ENCODE assay signal across 9 cellular contexts in genomic region chr10:7817576-7817975, GRCh38. TPM values are rescaled to one million over a fixed set of nuclear protein-coding genes. Genes with fewer than 3 reads are reported as not detected.
DNase-seq lines count a peak whose midpoint lies in the region; FAIRE-seq and TF ChIP-seq lines count a peak whose summit lies in the region.
"Had no signal": no experiment of that assay in that cellular context is flagged by ENCODE, and none has a peak within 500 bp of the region (broad histone marks: within the 10 kb centered on the region; RNA-seq: fewer than 3 reads in every experiment).

No MANE protein-coding gene starts in this region.

- no peaks in the 10 kb centered on the region; the same call in 1 of the 2 replicates for H3K36me3 ChIP-seq in HUES6 (ENCODE audit: control insufficient read depth, insufficient read depth, low read length)
- peaks cover 1% of the 10 kb centered on the region for H3K36me3 ChIP-seq in bronchial epithelial cell (ENCODE audit: control insufficient read depth, insufficient read depth, low read length)
- H3K36me3 ChIP-seq in muscle layer of colon (ENCODE audit: insufficient read depth, low read length), result no peaks in the 10 kb centered on the region

- no peak for FAIRE-seq in bronchial epithelial cell (lab: Jason Lieb, UNC)
- FAIRE-seq: islet of Langerhans had no signal

- POLR2A ChIA-PET in AG04449 (lab: Yijun Ruan, JAX), result interaction anchor here (0.6 to 2.5 kb wide), 4 partner anchors 8 to 50 kb away, joined by 3 to 15 read pairs (median 6); partner anchors contain the start of genes ATP5F1C and KIN

- peak overlapping the region; percentile 93 for H3K9ac ChIP-seq in HUES6 (ENCODE audit: low read length)
- no peak overlapping the region for H3K9ac ChIP-seq in muscle layer of colon (ENCODE audit: low read length)

- H3K4me1 ChIP-seq in HUES6 (ENCODE audit: control insufficient read depth, insufficient read depth, low read length) (peaks cover 8% of the 10 kb centered on the region), muscle layer of colon (ENCODE audit: insufficient read depth, low read length) (peaks cover 9% of the 10 kb centered on the region)

- H3K27me3 ChIP-seq in HUES6 (ENCODE audit: control insufficient read depth, insufficient read depth, low read length) (peaks cover 15% of the 10 kb centered on the region; the same call in 1 of the 2 replicates), bronchial epithelial cell (ENCODE audit: control insufficient read depth, insufficient read depth, low read length) (no peaks in the 10 kb centered on the region), muscle layer of colon (ENCODE audit: control insufficient read depth in 1 of 2, insufficient read depth in 2 of 2, low read length in 2 of 2) (no peaks in the 10 kb centered on the region)

- DNase-seq in AG04449 (ENCODE audit: low read depth, low spot score) (no peak), bronchial epithelial cell (ENCODE audit: low read depth) (no peak), ureter (ENCODE audit: low spot score) (no peak), AML-193 (lab: John Stamatoyannopoulos, UW) (no peak), CD1c-positive myeloid dendritic cell (ENCODE audit: extremely low spot score) (no peak)
- no peak for DNase-seq in stimulated activated CD8-positive, alpha-beta memory T cell treated with anti-CD3 and anti-CD28 coated beads, Interleukin-4, amount 100 ng/mL, for 48 hours

- no peak overlapping the region; the same call in 1 of the 2 replicates for H3K27ac ChIP-seq in HUES6 (ENCODE audit: low read depth, low read length)
- no peak overlapping the region for H3K27ac ChIP-seq in muscle layer of colon (ENCODE audit: low read depth, low read length)

- peak overlapping the region; percentile 94 for H3K4me3 ChIP-seq in AG04449 (ENCODE audit: low read depth, low read length)
- peak overlapping the region; percentile 100 for H3K4me3 ChIP-seq in HUES6 (ENCODE audit: low read depth, low read length)
- peak overlapping the region; percentile 97 for H3K4me3 ChIP-seq in bronchial epithelial cell (ENCODE audit: low read depth, low read length)
- peak overlapping the region; percentile 43 to 98 for H3K4me3 ChIP-seq in muscle layer of colon (ENCODE audit: low read depth in 1 of 2, low read length in 2 of 2)

- TF ChIP-seq CTCF in AG04449 (IDR thresholded peaks at IDR 0.05; ENCODE audit: insufficient read depth, low read length, missing control alignments) (no peak), bronchial epithelial cell (IDR thresholded peaks at IDR 0.05; ENCODE audit: insufficient read depth, low read length, severe bottlenecking) (no peak)

- CTCF ChIA-PET in AG04449 (lab: Yijun Ruan, JAX), result interaction anchor here (0.7 to 3.4 kb wide), 5 partner anchors 8 to 292 kb away, joined by 4 to 9 read pairs (median 5); no protein-coding TSS in a partner anchor

- H3K9me3 ChIP-seq in HUES6 (ENCODE audit: control insufficient read depth, insufficient read depth, low read depth, low read length) (no peaks in the 10 kb centered on the region), muscle layer of colon (ENCODE audit: low read length) (no peaks in the 10 kb centered on the region)

RNA-seq across cellular contexts. Expression of gene TAF3, which starts 0.7 kb away (rescaled TPM):
- total RNA-seq in bronchial epithelial cell, result 1.3 and 1.4 TPM in 2 replicates
- total RNA-seq in ureter, result 10.0 TPM

RNA-seq across cellular contexts. Expression of gene ATP5F1C, which starts 29.6 kb away (rescaled TPM):
- total RNA-seq in bronchial epithelial cell (153 and 165 TPM in 2 replicates), ureter (273 TPM)

RNA-seq across cellular contexts. Expression of gene KIN, which starts 29.8 kb away (rescaled TPM):
- total RNA-seq in bronchial epithelial cell (2.9 and 4.6 TPM in 2 replicates), ureter (11.5 TPM)
